ENCODE assay signal across 11 cellular contexts in genomic region chr1:225260319-225260718, GRCh38.
"Had no signal": no experiment of that assay in that cellular context is flagged by ENCODE, and none has a peak within 500 bp of the region (broad histone marks: within the 10 kb centered on the region; RNA-seq: fewer than 3 reads in every experiment).

No MANE protein-coding gene starts in this region.

- H3K27ac ChIP-seq: GM23248 had no signal

- H3K4me1 ChIP-seq: HAP-1 had no signal

- H3K4me2 ChIP-seq: GM23338 had no signal

- FAIRE-seq: H1, H54 had no signal

- ATAC-seq: GM23338, HCT116 had no signal

- DNase-seq: GM23248, GOT3, H7, H9, HCEC 1CT, HFFc6 had no signal

- H3K9ac ChIP-seq: GM23248 had no signal

- H3K4me3 ChIP-seq: GM23248, GM23338, HAP-1 had no signal

- H3K36me3 ChIP-seq: HAP-1 had no signal

- H2AFZ ChIP-seq: GM23248, GM23338 had no signal

- H3K9me3 ChIP-seq: HAP-1 had no signal
